9 cellular contexts compared by ENCODE assay signal in the genomic region with DNA sequence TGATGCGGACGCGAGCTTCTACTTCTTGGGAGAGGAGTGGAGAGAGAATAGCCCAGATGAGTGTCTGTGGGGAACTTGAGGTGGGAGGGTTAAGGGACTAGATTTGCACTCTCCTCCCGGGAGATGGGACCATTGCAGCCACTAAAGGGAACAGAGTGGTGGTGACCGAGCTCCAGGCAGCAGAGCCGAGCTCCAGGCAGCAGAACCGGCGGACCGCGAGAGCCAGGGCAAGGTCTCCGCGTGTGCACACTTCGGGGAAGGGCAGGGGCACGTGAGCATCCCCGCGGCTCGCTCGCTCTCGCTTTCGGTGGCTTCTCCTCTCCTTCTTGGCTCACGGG.
A peak's percentile ranks its signal among the peaks of the same experiment; 100 is the strongest.
DNase-seq lines count a peak whose midpoint lies in the region; ATAC-seq lines count a peak whose summit lies in the region.
"Had no signal": no experiment of that assay in that cellular context is flagged by ENCODE, and none has a peak within 500 bp of the region (broad histone marks: within the 10 kb centered on the region; RNA-seq: fewer than 3 reads in every experiment).

No MANE protein-coding gene starts in this region.

- no peaks in the 10 kb centered on the region for H3K36me3 Mint-ChIP-seq in activated naive CD8-positive, alpha-beta T cell

- in situ Hi-C loops in ACHN (cut with HindIII; ENCODE audit: low pct_ligation_motif_present, low pct_unique_long_range_greater_than_20kb, low sequenced_read_pairs): no loop called here

- no peak overlapping the region for H3K27ac ChIP-seq in iPS-20b (ENCODE audit: low read length)
- H3K27ac ChIP-seq: 22Rv1 had no signal

- H3K9me3 Mint-ChIP-seq in activated naive CD8-positive, alpha-beta T cell (ENCODE audit: low read depth): no peaks in the 10 kb centered on the region
- H3K9me3 Mint-ChIP-seq in stimulated activated naive CD8-positive, alpha-beta T cell treated with anti-CD3 and anti-CD28 coated beads, Interleukin-15, amount 100 ng/mL, for 72 hours: no peaks in the 10 kb centered on the region

- DNase-seq in DMS 273 (lab: John Stamatoyannopoulos, UW; ENCODE audit: unreplicated experiment) (peak; percentile 62), DMS 273 treated with DMSO at 0.1 percent for 48 hours (lab: John Stamatoyannopoulos, UW) (no peak), HUDEP-2 (lab: John Stamatoyannopoulos, UW; ENCODE audit: unreplicated experiment in 76 of 76) (no peak), ACHN (no peak)
- DNase-seq in stimulated activated naive CD8-positive, alpha-beta T cell treated with anti-CD3 and anti-CD28 coated beads, Interleukin-15, amount 100 ng/mL, for 72 hours: no peak

- peaks cover 38% of the 10 kb centered on the region for H3K27me3 ChIP-seq in iPS-20b (ENCODE audit: insufficient read depth, low read length)

- H3K9ac ChIP-seq in iPS-20b (ENCODE audit: low read depth, low read length): peak overlapping the region; percentile 86

- ATAC-seq in stimulated activated naive CD8-positive, alpha-beta T cell treated with anti-CD3 and anti-CD28 coated beads, Interleukin-15, amount 100 ng/mL, for 72 hours: peak; percentile 50
- ATAC-seq in GM21360 (IDR thresholded peaks at IDR 0.05; ENCODE audit: unreplicated experiment): no peak

- peak overlapping the region; percentile 97 for H3K4me3 ChIP-seq in iPS-20b (ENCODE audit: low read length)

- peaks cover 18% of the 10 kb centered on the region for H3K4me1 Mint-ChIP-seq in activated naive CD8-positive, alpha-beta T cell (ENCODE audit: low read depth)
- H3K4me1 Mint-ChIP-seq in stimulated activated naive CD8-positive, alpha-beta T cell treated with anti-CD3 and anti-CD28 coated beads, Interleukin-15, amount 100 ng/mL, for 72 hours: peaks cover 10% of the 10 kb centered on the region

- H3K4me1 ChIP-seq in iPS-20b (ENCODE audit: insufficient read depth, low read length): peaks cover 10% of the 10 kb centered on the region; the same call in 1 of the 2 replicates

- H3K36me3 ChIP-seq in iPS-20b (ENCODE audit: insufficient read depth, low read depth, low read length): peaks cover 41% of the 10 kb centered on the region

- H3K27ac Mint-ChIP-seq in activated naive CD8-positive, alpha-beta T cell: no peak overlapping the region
- no peak overlapping the region for H3K27ac Mint-ChIP-seq in stimulated activated naive CD8-positive, alpha-beta T cell treated with anti-CD3 and anti-CD28 coated beads, Interleukin-15, amount 100 ng/mL, for 72 hours

- peaks cover 44% of the 10 kb centered on the region for H3K27me3 Mint-ChIP-seq in activated naive CD8-positive, alpha-beta T cell
- H3K27me3 Mint-ChIP-seq in stimulated activated naive CD8-positive, alpha-beta T cell treated with anti-CD3 and anti-CD28 coated beads, Interleukin-15, amount 100 ng/mL, for 72 hours: peaks cover 81% of the 10 kb centered on the region

- H3K9me3 ChIP-seq in iPS-20b (ENCODE audit: insufficient read depth, low read depth, low read length): no peaks in the 10 kb centered on the region

- H3K4me3 Mint-ChIP-seq in activated naive CD8-positive, alpha-beta T cell: peak overlapping the region; percentile 79
- H3K4me3 Mint-ChIP-seq in stimulated activated naive CD8-positive, alpha-beta T cell treated with anti-CD3 and anti-CD28 coated beads, Interleukin-15, amount 100 ng/mL, for 72 hours: peak overlapping the region; percentile 77 to 80
